ENCODE assay signal across 8 cellular contexts in the genomic region with DNA sequence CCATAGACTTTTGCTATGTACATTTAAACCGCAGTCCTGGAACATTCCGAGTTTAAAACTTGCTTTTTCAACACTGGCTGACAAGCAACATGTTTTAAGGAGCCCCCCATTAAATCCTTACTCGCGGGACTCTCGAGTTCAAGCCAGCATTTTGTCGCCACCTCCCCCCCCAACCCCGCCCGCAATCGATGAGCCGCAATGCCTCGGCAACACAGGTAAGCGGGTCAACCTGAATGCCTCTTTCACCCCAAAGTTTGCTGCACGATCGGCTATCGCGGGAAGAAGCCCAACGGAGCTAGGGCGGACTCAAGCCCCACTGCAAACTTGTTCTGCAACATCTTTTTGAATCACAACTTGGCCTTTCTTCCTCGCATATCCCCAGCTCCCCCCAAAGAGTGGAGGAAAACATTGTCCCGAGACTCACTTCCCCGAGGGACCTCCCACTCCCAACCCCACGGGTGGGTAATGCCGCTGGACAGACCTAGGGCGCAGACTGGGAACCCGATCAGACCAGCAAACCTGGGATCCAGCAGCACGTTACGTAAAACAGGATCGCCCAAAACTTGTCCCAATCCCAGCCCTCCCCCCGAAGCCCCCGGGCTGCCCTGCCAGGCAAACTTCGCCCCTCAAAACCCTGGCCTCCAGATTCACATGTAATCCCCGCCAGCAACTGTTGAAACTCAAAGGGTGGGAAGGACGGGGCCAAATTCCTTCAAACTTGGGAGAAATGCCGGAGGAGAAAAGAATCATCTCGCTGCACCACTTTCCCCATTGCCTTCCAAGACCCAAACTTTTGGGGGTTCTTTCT. TPM values are rescaled to one million over a fixed set of nuclear protein-coding genes. Genes with fewer than 3 reads are reported as not detected.
DNase-seq lines count a peak whose midpoint lies in the region; ATAC-seq and TF ChIP-seq lines count a peak whose summit lies in the region.

No MANE protein-coding gene starts in this region.

- no peaks in the 10 kb centered on the region for H3K9me3 Mint-ChIP-seq in CD4-positive, alpha-beta T cell

- H3K27me3 Mint-ChIP-seq in CD4-positive, alpha-beta T cell, result no peaks in the 10 kb centered on the region

- TF ChIP-seq CTCF in CD4-positive, alpha-beta T cell (IDR thresholded peaks at IDR 0.05), result no peak

- H3K27me3 ChIP-seq in CD4-positive, alpha-beta T cell (ENCODE audit: control insufficient read depth, insufficient read depth, low read length), result no peaks in the 10 kb centered on the region

- CTCF ChIA-PET in CD4-positive, alpha-beta T cell (lab: Charles Lee), result interaction anchor here (0.6 to 9.3 kb wide), 10 partner anchors 12 to 543 kb away, joined by 3 to 115 read pairs (median 3); no protein-coding TSS in a partner anchor

- peaks cover 59% of the 10 kb centered on the region for H3K4me1 Mint-ChIP-seq in CD4-positive, alpha-beta T cell (ENCODE audit: low read depth)

- H3K27ac ChIP-seq in CD4-positive, alpha-beta T cell (ENCODE audit: low read depth, low read length), result peak overlapping the region; percentile 100
- peak overlapping the region; percentile 87 for H3K27ac ChIP-seq in KOPT-K1 (ENCODE audit: low read depth, low read length, poor library complexity, severe bottlenecking)
- H3K27ac ChIP-seq in substantia nigra (ENCODE audit: low read depth, low read length, poor library complexity, severe bottlenecking), result peak overlapping the region; percentile 80

- H3K9me3 ChIP-seq in CD4-positive, alpha-beta T cell (ENCODE audit: control insufficient read depth, low read length), result no peaks in the 10 kb centered on the region
- H3K9me3 ChIP-seq in KOPT-K1 (ENCODE audit: insufficient read depth, low read length, poor library complexity, severe bottlenecking), result no peaks in the 10 kb centered on the region

- peaks cover 92% of the 10 kb centered on the region for H3K36me3 Mint-ChIP-seq in CD4-positive, alpha-beta T cell (ENCODE audit: low read depth)

- POLR2A ChIA-PET in CD4-positive, alpha-beta T cell (lab: Charles Lee), result interaction anchor here (0.7 to 15.8 kb wide), 32 partner anchors 9 to 975 kb away, joined by 3 to 816 read pairs (median 7); a partner anchor contains a TSS

- intact Hi-C loops in CD4-positive, alpha-beta T cell (cut with DNase I, micrococcal nuclease), result no loop called here

- peak overlapping the region; percentile 92 for H3K4me3 Mint-ChIP-seq in CD4-positive, alpha-beta T cell

- peak in 1 of 10 experiments; percentile 26 for DNase-seq in CD4-positive, alpha-beta T cell
- peak; percentile 47 for DNase-seq in astrocyte of the hippocampus (ENCODE audit: low read depth, low spot score)
- peak; percentile 57 for DNase-seq in left lobe of liver (ENCODE audit: low spot score)
- DNase-seq in substantia nigra (lab: John Stamatoyannopoulos, UW), result peak in 3 of 49 donors; percentile 31 to 42 (median 38)
- no peak for DNase-seq in 8988T
- no peak for DNase-seq in globus pallidus (ENCODE audit: low spot score)

- no peak for ATAC-seq in CD4-positive, alpha-beta T cell (ENCODE audit: poor library complexity)
- ATAC-seq in left lobe of liver (no peak), HG03460 (IDR thresholded peaks at IDR 0.05; ENCODE audit: unreplicated experiment) (no peak)

- peaks cover 17% of the 10 kb centered on the region for H3K36me3 ChIP-seq in KOPT-K1 (ENCODE audit: insufficient read depth, low read length)

- H3K27ac Mint-ChIP-seq in CD4-positive, alpha-beta T cell, result peak overlapping the region; percentile 99

RNA-seq across cellular contexts. Expression of a gene that starts 0.6 kb away (rescaled TPM):
- total RNA-seq in CD4-positive, alpha-beta T cell, result 100 to 1,000 TPM; 254 to 258 TPM
- 236 TPM for total RNA-seq in left lobe of liver

Comparison
In these comparisons a context has a peak if more than half of its experiments do, and no peak if none do; other contexts are left out.
1. DNase-seq: peak in astrocyte of the hippocampus (single experiment) and left lobe of liver (single experiment); none in 8988T (single experiment) and globus pallidus (single experiment).
2. Peak in every context shown above with its lines, with median percentiles within 50 percentile points of each other: H3K27ac ChIP-seq.